1 cellular context compared by ENCODE assay signal in the genomic region with DNA sequence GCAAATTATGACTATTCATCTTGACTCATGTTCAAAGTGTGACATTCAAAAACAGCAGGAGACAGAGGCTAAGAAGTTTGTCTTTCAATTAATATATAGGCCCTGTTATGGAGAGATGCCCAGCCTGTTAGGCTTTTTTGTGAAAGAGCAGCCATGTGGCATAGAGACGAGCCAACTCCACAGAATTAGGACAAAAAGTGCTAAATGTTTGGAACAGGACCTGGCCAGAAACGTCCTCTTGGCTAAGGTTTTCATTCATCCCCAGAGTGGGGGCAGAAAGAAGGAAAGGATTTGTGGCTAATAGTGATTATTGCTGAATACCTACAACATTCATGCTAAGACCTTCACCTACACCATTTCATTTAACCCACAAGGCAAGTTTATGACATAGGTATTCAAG.
TF ChIP-seq lines count a peak whose summit lies in the region.

No MANE protein-coding gene starts in this region.

TF ChIP-seq in GM23338, 12 proteins besides CTCF, POLR2A, EP300 and RAD21 (continued from another document):
- TF ChIP-seq, protein P1, sequence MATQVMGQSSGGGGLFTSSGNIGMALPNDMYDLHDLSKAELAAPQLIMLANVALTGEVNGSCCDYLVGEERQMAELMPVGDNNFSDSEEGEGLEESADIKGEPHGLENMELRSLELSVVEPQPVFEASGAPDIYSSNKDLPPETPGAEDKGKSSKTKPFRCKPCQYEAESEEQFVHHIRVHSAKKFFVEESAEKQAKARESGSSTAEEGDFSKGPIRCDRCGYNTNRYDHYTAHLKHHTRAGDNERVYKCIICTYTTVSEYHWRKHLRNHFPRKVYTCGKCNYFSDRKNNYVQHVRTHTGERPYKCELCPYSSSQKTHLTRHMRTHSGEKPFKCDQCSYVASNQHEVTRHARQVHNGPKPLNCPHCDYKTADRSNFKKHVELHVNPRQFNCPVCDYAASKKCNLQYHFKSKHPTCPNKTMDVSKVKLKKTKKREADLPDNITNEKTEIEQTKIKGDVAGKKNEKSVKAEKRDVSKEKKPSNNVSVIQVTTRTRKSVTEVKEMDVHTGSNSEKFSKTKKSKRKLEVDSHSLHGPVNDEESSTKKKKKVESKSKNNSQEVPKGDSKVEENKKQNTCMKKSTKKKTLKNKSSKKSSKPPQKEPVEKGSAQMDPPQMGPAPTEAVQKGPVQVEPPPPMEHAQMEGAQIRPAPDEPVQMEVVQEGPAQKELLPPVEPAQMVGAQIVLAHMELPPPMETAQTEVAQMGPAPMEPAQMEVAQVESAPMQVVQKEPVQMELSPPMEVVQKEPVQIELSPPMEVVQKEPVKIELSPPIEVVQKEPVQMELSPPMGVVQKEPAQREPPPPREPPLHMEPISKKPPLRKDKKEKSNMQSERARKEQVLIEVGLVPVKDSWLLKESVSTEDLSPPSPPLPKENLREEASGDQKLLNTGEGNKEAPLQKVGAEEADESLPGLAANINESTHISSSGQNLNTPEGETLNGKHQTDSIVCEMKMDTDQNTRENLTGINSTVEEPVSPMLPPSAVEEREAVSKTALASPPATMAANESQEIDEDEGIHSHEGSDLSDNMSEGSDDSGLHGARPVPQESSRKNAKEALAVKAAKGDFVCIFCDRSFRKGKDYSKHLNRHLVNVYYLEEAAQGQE (IDR thresholded peaks at IDR 0.05; ENCODE audit: unreplicated experiment) = no peak
- TF ChIP-seq, protein P2, sequence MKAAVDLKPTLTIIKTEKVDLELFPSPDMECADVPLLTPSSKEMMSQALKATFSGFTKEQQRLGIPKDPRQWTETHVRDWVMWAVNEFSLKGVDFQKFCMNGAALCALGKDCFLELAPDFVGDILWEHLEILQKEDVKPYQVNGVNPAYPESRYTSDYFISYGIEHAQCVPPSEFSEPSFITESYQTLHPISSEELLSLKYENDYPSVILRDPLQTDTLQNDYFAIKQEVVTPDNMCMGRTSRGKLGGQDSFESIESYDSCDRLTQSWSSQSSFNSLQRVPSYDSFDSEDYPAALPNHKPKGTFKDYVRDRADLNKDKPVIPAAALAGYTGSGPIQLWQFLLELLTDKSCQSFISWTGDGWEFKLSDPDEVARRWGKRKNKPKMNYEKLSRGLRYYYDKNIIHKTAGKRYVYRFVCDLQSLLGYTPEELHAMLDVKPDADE (IDR thresholded peaks at IDR 0.05) = no peak
